13 cellular contexts compared by ENCODE assay signal in the genomic region with DNA sequence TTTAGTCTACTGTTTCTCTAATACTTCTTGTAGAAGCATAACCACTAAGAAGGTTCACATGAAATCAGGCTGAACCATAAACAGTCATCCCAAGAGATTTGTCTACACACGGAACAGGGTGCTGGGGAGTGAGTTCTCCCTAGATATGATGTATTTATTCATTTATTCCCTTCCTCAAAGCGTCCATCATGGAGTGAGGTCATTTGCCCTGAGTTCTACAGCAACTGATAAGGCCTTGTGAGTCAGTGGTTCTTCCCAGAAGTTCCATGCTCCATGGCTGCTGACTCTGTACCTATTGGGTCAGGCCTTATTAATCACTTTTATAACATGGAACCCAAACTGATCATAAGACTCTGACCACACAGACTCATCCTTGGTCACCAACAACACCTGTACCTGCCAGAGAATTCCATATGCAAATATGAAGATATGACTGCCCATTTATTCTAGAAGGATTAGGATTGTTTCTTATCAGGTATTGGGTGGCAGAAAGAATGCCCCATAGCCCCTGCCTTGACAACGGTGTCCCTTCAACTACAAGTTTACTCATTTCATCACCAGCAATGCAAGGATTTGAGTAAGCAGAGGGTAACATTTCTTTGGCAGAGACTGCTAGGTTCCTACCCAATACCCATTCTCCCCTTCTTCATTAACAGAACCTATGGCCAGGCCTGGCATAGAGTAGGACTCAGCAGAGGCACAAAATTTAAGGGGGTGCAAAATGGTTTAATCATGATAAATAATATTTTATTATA.
DNase-seq lines count a peak whose midpoint lies in the region; ATAC-seq and TF ChIP-seq lines count a peak whose summit lies in the region.
"Had no signal": no experiment of that assay in that cellular context is flagged by ENCODE, and none has a peak within 500 bp of the region (broad histone marks: within the 10 kb centered on the region; RNA-seq: fewer than 3 reads in every experiment).

No MANE protein-coding gene starts in this region.

- 68 to 79% (median 78%) methylated on average over 3 of the region's 3 CpGs for WGBS in psoas muscle, 3 donors

- no peaks in the 10 kb centered on the region for H3K27me3 ChIP-seq in cardiac muscle cell
- H3K27me3 ChIP-seq in left ventricle myocardium inferior (ENCODE audit: low read depth), result no peaks in the 10 kb centered on the region
- no peaks in the 10 kb centered on the region for H3K27me3 ChIP-seq in ascending aorta
- no peaks in the 10 kb centered on the region for H3K27me3 ChIP-seq in psoas muscle (ENCODE audit: insufficient read depth in 3 of 3, low read length in 2 of 3)
- H3K27me3 ChIP-seq: suprapubic skin had no signal

- H3K4me1 ChIP-seq in cardiac muscle cell (ENCODE audit: low read depth), result peaks cover 46% of the 10 kb centered on the region
- peaks cover 51% of the 10 kb centered on the region for H3K4me1 ChIP-seq in left ventricle myocardium inferior
- H3K4me1 ChIP-seq in ascending aorta, result peaks cover 29 to 67% of the 10 kb centered on the region in 2 donors
- peaks cover 5% of the 10 kb centered on the region for H3K4me1 ChIP-seq in psoas muscle

- DNase-seq in cardiac muscle cell (ENCODE audit: low read depth in 1 of 2, low spot score in 1 of 2) (peak in 1 of 2 donors; percentile 89), left ventricle myocardium inferior (no peak), ascending aorta (ENCODE audit: low spot score in 2 of 2) (peak in 1 of 2 donors; percentile 73), iris pigment epithelial cell (ENCODE audit: low read depth) (peak; percentile 96), HT-29 (ENCODE audit: low spot score) (no peak), psoas muscle (no peak)
- no peak for DNase-seq in activated T-cell treated with anti-CD3 and anti-CD28 coated beads, Interleukin-2, amount 50 U/mL, for 4 hours
- DNase-seq: NCI-H510A treated with DMSO at 0.1 percent for 48 hours had no signal

- no peak overlapping the region for H3K4me3 Mint-ChIP-seq in activated T-cell treated with anti-CD3 and anti-CD28 coated beads, Interleukin-2, amount 50 U/mL, for 4 hours
- H3K4me3 Mint-ChIP-seq: central memory CD8-positive, alpha-beta T cell; natural killer cell treated with Interleukin-12 subunit alpha and Interleukin-12 subunit beta and Interleukin-15 and Interleukin-18, amount 100 ng/mL, for 72 hours; T-helper 1 cell treated with Interleukin-12 subunit alpha and Interleukin-12 subunit beta and Interleukin-4 antibody, amounts not matched to agents 30 μg/mL and 1 μg/mL, for 36 hours had no signal

- H3K4me1 Mint-ChIP-seq in activated T-cell treated with anti-CD3 and anti-CD28 coated beads, Interleukin-2, amount 50 U/mL, for 4 hours (ENCODE audit: low read depth), result no peaks in the 10 kb centered on the region
- H3K4me1 Mint-ChIP-seq: central memory CD8-positive, alpha-beta T cell had no signal

- peaks cover 3% of the 10 kb centered on the region for H3K36me3 ChIP-seq in cardiac muscle cell
- H3K36me3 ChIP-seq in left ventricle myocardium inferior, result no peaks in the 10 kb centered on the region
- no peaks in the 10 kb centered on the region for H3K36me3 ChIP-seq in ascending aorta
- no peaks in the 10 kb centered on the region for H3K36me3 ChIP-seq in psoas muscle (ENCODE audit: insufficient read depth in 1 of 2, low read depth in 1 of 2)
- H3K36me3 ChIP-seq: suprapubic skin had no signal

- no peaks in the 10 kb centered on the region for H3K36me3 Mint-ChIP-seq in activated T-cell treated with anti-CD3 and anti-CD28 coated beads, Interleukin-2, amount 50 U/mL, for 4 hours (ENCODE audit: insufficient read depth)
- H3K36me3 Mint-ChIP-seq: natural killer cell treated with Interleukin-12 subunit alpha and Interleukin-12 subunit beta and Interleukin-15 and Interleukin-18, amount 100 ng/mL, for 72 hours had no signal

- H3K27ac ChIP-seq in cardiac muscle cell (peak overlapping the region; percentile 51), left ventricle myocardium inferior (replicated peaks) (no peak overlapping the region), ascending aorta (peak overlapping the region; percentile 26 to 89), psoas muscle (no peak overlapping the region)
- H3K27ac ChIP-seq: suprapubic skin had no signal

- TF ChIP-seq CTCF in cardiac muscle cell (IDR thresholded peaks at IDR 0.05; ENCODE audit: low read depth, low read length), result no peak
- TF ChIP-seq CTCF in left ventricle myocardium inferior (IDR thresholded peaks at IDR 0.05; ENCODE audit: borderline replicate concordance), result no peak
- TF ChIP-seq CTCF in ascending aorta (IDR thresholded peaks at IDR 0.05), result no peak
- no peak for TF ChIP-seq CTCF in psoas muscle (IDR thresholded peaks at IDR 0.05)

- no peaks in the 10 kb centered on the region for H3K9me3 ChIP-seq in cardiac muscle cell (ENCODE audit: low read depth)
- H3K9me3 ChIP-seq in left ventricle myocardium inferior (replicated peaks), result no peaks in the 10 kb centered on the region
- no peaks in the 10 kb centered on the region for H3K9me3 ChIP-seq in ascending aorta
- H3K9me3 ChIP-seq in psoas muscle, result no peaks in the 10 kb centered on the region
- H3K9me3 ChIP-seq: suprapubic skin had no signal

- no peak overlapping the region for H3K4me3 ChIP-seq in cardiac muscle cell
- no peak overlapping the region for H3K4me3 ChIP-seq in left ventricle myocardium inferior
- no peak overlapping the region for H3K4me3 ChIP-seq in ascending aorta
- H3K4me3 ChIP-seq in psoas muscle, result no peak overlapping the region
- H3K4me3 ChIP-seq: suprapubic skin had no signal

- ATAC-seq in HG03175 (IDR thresholded peaks at IDR 0.05; ENCODE audit: unreplicated experiment) (no peak), psoas muscle (no peak)
- ATAC-seq in activated T-cell treated with anti-CD3 and anti-CD28 coated beads, Interleukin-2, amount 50 U/mL, for 4 hours, result no peak
- ATAC-seq: natural killer cell treated with Interleukin-12 subunit alpha and Interleukin-12 subunit beta and Interleukin-15 and Interleukin-18, amount 100 ng/mL, for 72 hours had no signal

- no peaks in the 10 kb centered on the region for H3K9me3 Mint-ChIP-seq in activated T-cell treated with anti-CD3 and anti-CD28 coated beads, Interleukin-2, amount 50 U/mL, for 4 hours
- H3K9me3 Mint-ChIP-seq: central memory CD8-positive, alpha-beta T cell; natural killer cell treated with Interleukin-12 subunit alpha and Interleukin-12 subunit beta and Interleukin-15 and Interleukin-18, amount 100 ng/mL, for 72 hours; T-helper 1 cell treated with Interleukin-12 subunit alpha and Interleukin-12 subunit beta and Interleukin-4 antibody, amounts not matched to agents 30 μg/mL and 1 μg/mL, for 36 hours had no signal

- peaks cover 1% of the 10 kb centered on the region for H3K27me3 Mint-ChIP-seq in activated T-cell treated with anti-CD3 and anti-CD28 coated beads, Interleukin-2, amount 50 U/mL, for 4 hours (ENCODE audit: low read depth)

- intact Hi-C loops in left ventricle myocardium inferior (cut with micrococcal nuclease) (no loop called here), ascending aorta (cut with DNase I) (loop anchor here (5.0 kb wide), 3 partner anchors 63 to 452 kb away; no protein-coding TSS in a partner anchor), psoas muscle (cut with DNase I) (loop anchor here in 1 of 2 donors (10.0 kb wide), 1 partner anchor 364 kb away; no protein-coding TSS in a partner anchor)

Comparison
In these comparisons a context has a peak if more than half of its experiments do, and no peak if none do; other contexts are left out.
1. H3K27ac ChIP-seq: peak in cardiac muscle cell (single experiment) and ascending aorta (2 of 2); none in left ventricle myocardium inferior (single experiment) and psoas muscle (single experiment).